30 cellular contexts compared by ENCODE assay signal in genomic region chr3:30486386-30486785, GRCh38.
"Had no signal": no experiment of that assay in that cellular context is flagged by ENCODE, and none has a peak within 500 bp of the region (broad histone marks: within the 10 kb centered on the region; RNA-seq: fewer than 3 reads in every experiment).

No MANE protein-coding gene starts in this region.

- H3K4me1 Mint-ChIP-seq: central memory CD8-positive, alpha-beta T cell; endodermal cell; mesothelial cell of epicardium; nephron progenitor cell; stimulated activated naive CD8-positive, alpha-beta T cell treated with anti-CD3 and anti-CD28 coated beads, Interleukin-15, amount 100 ng/mL, for 72 hours had no signal

- H3K9me3 Mint-ChIP-seq: endodermal cell had no signal

- H3K4me3 ChIP-seq: colonic mucosa, heart right ventricle, lung, mucosa of descending colon, ovary, right lobe of liver, smooth muscle cell, thyroid gland had no signal

- ATAC-seq: esophagus mucosa; heart right ventricle; left ventricle myocardium superior; mucosa of descending colon; naive thymus-derived CD8-positive, alpha-beta T cell; right lobe of liver; stimulated activated naive CD8-positive, alpha-beta T cell treated with anti-CD3 and anti-CD28 coated beads, Interleukin-15, amount 100 ng/mL, for 72 hours had no signal

- H3K27ac Mint-ChIP-seq: dendritic cell treated with granulocyte-macrophage colony-stimulating factor and Interleukin-4, amounts not matched to agents 40 ng/mL and 50 ng/mL, for 4 days; endodermal cell; mesothelial cell of epicardium; naive thymus-derived CD8-positive, alpha-beta T cell; nephron progenitor cell; stimulated activated naive CD8-positive, alpha-beta T cell treated with anti-CD3 and anti-CD28 coated beads, Interleukin-15, amount 100 ng/mL, for 72 hours; type B pancreatic cell had no signal

- DNase-seq: colonic mucosa; effector CD8-positive, alpha-beta T cell; endodermal cell; foreskin melanocyte; glutamatergic neuron; heart right ventricle; left ventricle myocardium superior; mesenchymal stem cell; mucosa of descending colon; naive thymus-derived CD8-positive, alpha-beta T cell; nephron progenitor cell; nucleus accumbens; ovary; posterior cingulate gyrus; right lobe of liver; stimulated activated CD4-positive, alpha-beta T cell treated with anti-CD3 and anti-CD28 coated beads, Interleukin-12 subunit alpha, Interleukin-12 subunit beta, amount 100 ng/mL, for 4 hours; stimulated activated CD4-positive, alpha-beta T cell treated with anti-CD3 and anti-CD28 coated beads, Interleukin-1b, Interleukin-23, amount 100 ng/mL, for 48 hours; stimulated activated CD4-positive, alpha-beta T cell treated with anti-CD3 and anti-CD28 coated beads, Interleukin-4, amount 100 ng/mL, for 1 hour; stimulated activated CD8-positive, alpha-beta memory T cell treated with anti-CD3 and anti-CD28 coated beads, Interleukin-4, amount 100 ng/mL, for 48 hours; stimulated activated naive CD4-positive, alpha-beta T cell; stimulated activated naive CD8-positive, alpha-beta T cell treated with anti-CD3 and anti-CD28 coated beads, Interleukin-15, amount 100 ng/mL, for 72 hours; thyroid gland had no signal

- H3K36me3 ChIP-seq: colonic mucosa, heart right ventricle, ovary, right lobe of liver, thyroid gland had no signal

- H3K27me3 ChIP-seq: colonic mucosa, heart right ventricle, ovary, right lobe of liver, thyroid gland had no signal

- H3K4me1 ChIP-seq: colonic mucosa, heart right ventricle, right lobe of liver, thyroid gland had no signal

- H3K27me3 Mint-ChIP-seq: central memory CD8-positive, alpha-beta T cell; naive thymus-derived CD8-positive, alpha-beta T cell; stimulated activated naive CD8-positive, alpha-beta T cell treated with anti-CD3 and anti-CD28 coated beads, Interleukin-15, amount 100 ng/mL, for 72 hours; type B pancreatic cell had no signal

- H3K9me3 ChIP-seq: colonic mucosa, mucosa of descending colon, ovary, right lobe of liver, thyroid gland had no signal

- H3K27ac ChIP-seq: colonic mucosa, epithelial cell of prostate, heart right ventricle, ovary, right lobe of liver, thyroid gland had no signal

- H3K36me3 Mint-ChIP-seq: mesothelial cell of epicardium, type B pancreatic cell had no signal

- H3K4me2 ChIP-seq: smooth muscle cell had no signal

- H3K4me3 Mint-ChIP-seq: central memory CD8-positive, alpha-beta T cell; dendritic cell treated with granulocyte-macrophage colony-stimulating factor and Interleukin-4, amounts not matched to agents 40 ng/mL and 50 ng/mL, for 4 days; endodermal cell; mesothelial cell of epicardium; naive thymus-derived CD8-positive, alpha-beta T cell; nephron progenitor cell; stimulated activated naive CD8-positive, alpha-beta T cell treated with anti-CD3 and anti-CD28 coated beads, Interleukin-15, amount 100 ng/mL, for 72 hours; type B pancreatic cell had no signal
